ENCODE assay signal across 16 cellular contexts in genomic region chr18:33596178-33596854, GRCh38. TPM values are rescaled to one million over a fixed set of nuclear protein-coding genes. Genes with fewer than 3 reads are reported as not detected.
A peak's percentile ranks its signal among the peaks of the same experiment; 100 is the strongest.
DNase-seq lines count a peak whose midpoint lies in the region; ATAC-seq and TF ChIP-seq lines count a peak whose summit lies in the region.
"Had no signal": no experiment of that assay in that cellular context is flagged by ENCODE, and none has a peak within 500 bp of the region (broad histone marks: within the 10 kb centered on the region; RNA-seq: fewer than 3 reads in every experiment).

No MANE protein-coding gene starts in this region.

- in situ Hi-C loops in GM23248 (cut with MboI), result no loop called here

- no peaks in the 10 kb centered on the region for H3K36me3 ChIP-seq in GM23248 (ENCODE audit: low read depth)

- no peaks in the 10 kb centered on the region for H3F3A ChIP-seq in GM23248 (ENCODE audit: insufficient read depth)

- H3K4me3 Mint-ChIP-seq in activated naive CD4-positive, alpha-beta T cell treated with anti-CD3 and anti-CD28 coated beads, Interleukin-2, amount 10 ng/mL, durations not matched to agents 7 days and 5 days, result no peak overlapping the region
- no peak overlapping the region for H3K4me3 Mint-ChIP-seq in T-helper 2 cell treated with Interferon-gamma antibody and Interleukin-4, amounts not matched to agents 5 μg/mL and 100 μg/mL, for 36 hours
- H3K4me3 Mint-ChIP-seq: CD4-positive, alpha-beta memory T cell; H9; stimulated activated memory B cell treated with anti-CD40 and anti-IgM and Interleukin-4, amounts not matched to agents 10 μg/mL and 1 μg/mL and 100 μg/mL, for 72 hours had no signal

- H3K4me1 ChIP-seq in GM23248 (ENCODE audit: insufficient read depth), result peaks cover 3% of the 10 kb centered on the region; the same call in 1 of the 2 replicates

- POLR2A ChIA-PET in RWPE1 (lab: Yijun Ruan, JAX; ENCODE audit: low non-redundant PET), result no interaction called here

- H2AFZ ChIP-seq in GM23248, result no peak overlapping the region

- WGBS in GM23248 (ENCODE audit: low coverage in 1 of 2, low lambda C conversion rate in 2 of 2, missing lambda C conversion rate in 2 of 2), 2 experiments, result 0% methylated on average over 1 of the region's 1 CpG

- no peaks in the 10 kb centered on the region for H3K79me2 ChIP-seq in GM23248 (ENCODE audit: insufficient read depth)

- DNase-seq in GM23248, result peak; percentile 64
- peak; percentile 8 for DNase-seq in RWPE1 (ENCODE audit: low spot score)
- DNase-seq in epithelial cell of prostate (ENCODE audit: low read depth, low spot score), result no peak
- DNase-seq in renal cortical epithelial cell (ENCODE audit: low read depth), result peak; percentile 6
- no peak for DNase-seq in activated naive CD4-positive, alpha-beta T cell treated with anti-CD3 and anti-CD28 coated beads, Interleukin-2, amount 10 ng/mL, durations not matched to agents 7 days and 5 days
- no peak for DNase-seq in T-helper 2 cell treated with Interferon-gamma antibody and Interleukin-4, amounts not matched to agents 5 μg/mL and 100 μg/mL, for 36 hours (ENCODE audit: low spot score)
- DNase-seq in NCI-H82 (lab: John Stamatoyannopoulos, UW), result no peak
- DNase-seq: CD4-positive, alpha-beta memory T cell; H9; kidney; NCI-H1694 treated with DMSO at 0.1 percent for 48 hours had no signal

- H3K4me1 Mint-ChIP-seq in activated naive CD4-positive, alpha-beta T cell treated with anti-CD3 and anti-CD28 coated beads, Interleukin-2, amount 10 ng/mL, durations not matched to agents 7 days and 5 days, result no peaks in the 10 kb centered on the region
- H3K4me1 Mint-ChIP-seq in T-helper 2 cell treated with Interferon-gamma antibody and Interleukin-4, amounts not matched to agents 5 μg/mL and 100 μg/mL, for 36 hours (ENCODE audit: low read depth), result no peaks in the 10 kb centered on the region
- H3K4me1 Mint-ChIP-seq: CD4-positive, alpha-beta memory T cell; stimulated activated memory B cell treated with anti-CD40 and anti-IgM and Interleukin-4, amounts not matched to agents 10 μg/mL and 1 μg/mL and 100 μg/mL, for 72 hours had no signal

- no peaks in the 10 kb centered on the region for H4K20me1 ChIP-seq in GM23248 (ENCODE audit: insufficient read depth)

- H3K9me2 ChIP-seq in GM23248 (ENCODE audit: insufficient read depth), result no peaks in the 10 kb centered on the region

- H3K27ac ChIP-seq in GM23248 (no peak overlapping the region), RWPE1 (no peak overlapping the region), epithelial cell of prostate (peak overlapping the region; percentile 36)
- H3K27ac ChIP-seq: KMS-11 had no signal

- ATAC-seq in GM18858 (IDR thresholded peaks at IDR 0.05; ENCODE audit: unreplicated experiment), result no peak
- ATAC-seq: stimulated activated memory B cell treated with anti-CD40 and anti-IgM and Interleukin-4, amounts not matched to agents 10 μg/mL and 1 μg/mL and 100 μg/mL, for 72 hours had no signal

- no peaks in the 10 kb centered on the region for H3K9me3 ChIP-seq in GM23248 (ENCODE audit: low read depth)

- peaks cover 44% of the 10 kb centered on the region for H3K27me3 ChIP-seq in GM23248 (replicated peaks; ENCODE audit: insufficient read depth)

- no peaks in the 10 kb centered on the region for H3K36me3 Mint-ChIP-seq in activated naive CD4-positive, alpha-beta T cell treated with anti-CD3 and anti-CD28 coated beads, Interleukin-2, amount 10 ng/mL, durations not matched to agents 7 days and 5 days
- H3K36me3 Mint-ChIP-seq in T-helper 2 cell treated with Interferon-gamma antibody and Interleukin-4, amounts not matched to agents 5 μg/mL and 100 μg/mL, for 36 hours (ENCODE audit: low read depth), result no peaks in the 10 kb centered on the region
- H3K36me3 Mint-ChIP-seq: CD4-positive, alpha-beta memory T cell; stimulated activated memory B cell treated with anti-CD40 and anti-IgM and Interleukin-4, amounts not matched to agents 10 μg/mL and 1 μg/mL and 100 μg/mL, for 72 hours had no signal

- H3K27ac Mint-ChIP-seq in activated naive CD4-positive, alpha-beta T cell treated with anti-CD3 and anti-CD28 coated beads, Interleukin-2, amount 10 ng/mL, durations not matched to agents 7 days and 5 days, result no peak overlapping the region
- H3K27ac Mint-ChIP-seq in T-helper 2 cell treated with Interferon-gamma antibody and Interleukin-4, amounts not matched to agents 5 μg/mL and 100 μg/mL, for 36 hours, result no peak overlapping the region
- H3K27ac Mint-ChIP-seq: CD4-positive, alpha-beta memory T cell; stimulated activated memory B cell treated with anti-CD40 and anti-IgM and Interleukin-4, amounts not matched to agents 10 μg/mL and 1 μg/mL and 100 μg/mL, for 72 hours had no signal

- no peak for TF ChIP-seq CTCF in RWPE1 (conservative IDR thresholded peaks at IDR 0.05; ENCODE audit: low read depth)

- H3K27me3 Mint-ChIP-seq in activated naive CD4-positive, alpha-beta T cell treated with anti-CD3 and anti-CD28 coated beads, Interleukin-2, amount 10 ng/mL, durations not matched to agents 7 days and 5 days, result no peaks in the 10 kb centered on the region
- no peaks in the 10 kb centered on the region for H3K27me3 Mint-ChIP-seq in T-helper 2 cell treated with Interferon-gamma antibody and Interleukin-4, amounts not matched to agents 5 μg/mL and 100 μg/mL, for 36 hours (ENCODE audit: low read depth)
- H3K27me3 Mint-ChIP-seq: CD4-positive, alpha-beta memory T cell; stimulated activated memory B cell treated with anti-CD40 and anti-IgM and Interleukin-4, amounts not matched to agents 10 μg/mL and 1 μg/mL and 100 μg/mL, for 72 hours had no signal

- H3K4me3 ChIP-seq in GM23248, result no peak overlapping the region

- no peak overlapping the region for H3K9ac ChIP-seq in GM23248
- H3K9ac ChIP-seq: KMS-11 had no signal

- H3K4me2 ChIP-seq in GM23248 (ENCODE audit: unreplicated experiment), result no peak overlapping the region
- H3K4me2 ChIP-seq: KMS-11 had no signal

- no peaks in the 10 kb centered on the region for H3K9me3 Mint-ChIP-seq in activated naive CD4-positive, alpha-beta T cell treated with anti-CD3 and anti-CD28 coated beads, Interleukin-2, amount 10 ng/mL, durations not matched to agents 7 days and 5 days
- peaks cover 7% of the 10 kb centered on the region for H3K9me3 Mint-ChIP-seq in T-helper 2 cell treated with Interferon-gamma antibody and Interleukin-4, amounts not matched to agents 5 μg/mL and 100 μg/mL, for 36 hours
- H3K9me3 Mint-ChIP-seq: H9 had no signal

- CTCF ChIA-PET in RWPE1 (lab: Yijun Ruan, JAX), result no interaction called here
- CTCF ChIA-PET in activated naive CD4-positive, alpha-beta T cell treated with anti-CD3 and anti-CD28 coated beads, Interleukin-2, amount 10 ng/mL, durations not matched to agents 7 days and 5 days (lab: Charles Lee), result no interaction called here

RNA-seq across cellular contexts. Expression of gene ASXL3, which starts 18.3 kb away (rescaled TPM):
- total RNA-seq in GM23248 (2014; rRNA removed; shearing (Covaris generic)), result not detected in 2 replicates
- not detected in 2 replicates for polyA plus RNA-seq in GM23248 (2016; fragmentation: Nextera tagmentation; extraction: Ambion mirVana)
- 0.05 and 0.87 TPM in 2 replicates for total RNA-seq in renal cortical epithelial cell
- total RNA-seq: activated CD8-positive, alpha-beta memory T cell treated with anti-CD3 and anti-CD28 coated beads for 36 hours; CD4-positive, alpha-beta memory T cell; G401 had no signal
- polyA plus RNA-seq: CD4-positive, alpha-beta memory T cell had no signal

Comparison
In these comparisons a context has a peak if more than half of its experiments do, and no peak if none do; other contexts are left out.
1. DNase-seq: peak in GM23248 (single experiment), RWPE1 (single experiment) and renal cortical epithelial cell (single experiment); none in epithelial cell of prostate (single experiment), activated naive CD4-positive, alpha-beta T cell treated with anti-CD3 and anti-CD28 coated beads, Interleukin-2, amount 10 ng/mL, durations not matched to agents 7 days and 5 days (single experiment), T-helper 2 cell treated with Interferon-gamma antibody and Interleukin-4, amounts not matched to agents 5 μg/mL and 100 μg/mL, for 36 hours (single experiment) and NCI-H82 (single experiment).